ENCODE assay signal across 29 cellular contexts in genomic region chr17:38910325-38910724, GRCh38. TPM values are rescaled to one million over a fixed set of nuclear protein-coding genes. Genes with fewer than 3 reads are reported as not detected.
DNase-seq lines count a peak whose midpoint lies in the region; ATAC-seq, FAIRE-seq and TF ChIP-seq lines count a peak whose summit lies in the region.
"Had no signal": no experiment of that assay in that cellular context is flagged by ENCODE, and none has a peak within 500 bp of the region (broad histone marks: within the 10 kb centered on the region; RNA-seq: fewer than 3 reads in every experiment).

No MANE protein-coding gene starts in this region.

- H3K9ac ChIP-seq in HepG2 (ENCODE audit: insufficient read depth, low read depth, low read length) (no peak overlapping the region), K562 (ENCODE audit: insufficient read depth in 1 of 2, low read depth in 2 of 2, low read length in 2 of 2) (no peak overlapping the region)
- H3K9ac ChIP-seq: SK-N-SH had no signal

- no peak for TF ChIP-seq CTCF in right lobe of liver (IDR thresholded peaks at IDR 0.05)
- TF ChIP-seq CTCF in HepG2 (CRISPR knock-in tag; IDR thresholded peaks at IDR 0.05): no peak
- no peak for TF ChIP-seq CTCF in K562 (IDR thresholded peaks at IDR 0.05 in 2 of 3, conservative IDR thresholded peaks at IDR 0.05 in 1 of 3; ENCODE audit: insufficient read depth in 2 of 3, low read depth in 1 of 3, low read length in 3 of 3)
- TF ChIP-seq CTCF in uterus (IDR thresholded peaks at IDR 0.05): no peak

- H3K79me2 ChIP-seq in HepG2 (ENCODE audit: insufficient read depth, low read length) (peaks cover 3% of the 10 kb centered on the region), K562 (ENCODE audit: control insufficient read depth, insufficient read depth, low read length) (peaks cover 8% of the 10 kb centered on the region; the same call in 1 of the 3 replicates)

- TF ChIP-seq RAD21 in HepG2 (CRISPR knock-in tag; IDR thresholded peaks at IDR 0.05) (no peak), K562 (CRISPR knock-in tag; conservative IDR thresholded peaks at IDR 0.05 in 1 of 2, IDR thresholded peaks at IDR 0.05 in 1 of 2) (no peak)

- no peak for ATAC-seq in right lobe of liver
- no peak for ATAC-seq in HepG2
- ATAC-seq in K562: no peak
- ATAC-seq in HG02610 (IDR thresholded peaks at IDR 0.05; ENCODE audit: unreplicated experiment): no peak
- ATAC-seq: pancreas; right cardiac atrium; stimulated activated naive CD8-positive, alpha-beta T cell treated with anti-CD3 and anti-CD28 coated beads, Interleukin-15, amount 100 ng/mL, for 72 hours had no signal

- H2AFZ ChIP-seq in HepG2 (ENCODE audit: low read length): no peak overlapping the region
- H2AFZ ChIP-seq in K562 (ENCODE audit: low read depth, low read length): no peak overlapping the region

- H4K20me1 ChIP-seq in HepG2 (ENCODE audit: insufficient read depth, low read length) (peaks cover 11% of the 10 kb centered on the region), K562 (replicated peaks; ENCODE audit: control insufficient read depth, insufficient read depth, low read length) (peaks cover 11% of the 10 kb centered on the region; the same call in 1 of the 2 replicates)

- TF ChIP-seq EP300 in HepG2 (IDR thresholded peaks at IDR 0.05; ENCODE audit: low read depth in 2 of 2, low read length in 2 of 2) (no peak), HepG2 (CRISPR knock-in tag; IDR thresholded peaks at IDR 0.05; ENCODE audit: borderline replicate concordance) (no peak), K562 (IDR thresholded peaks at IDR 0.05; ENCODE audit: low read length) (no peak)

- H3K4me1 ChIP-seq in right lobe of liver: peaks cover 0 to 40% (median 21%) of the 10 kb centered on the region in 4 donors
- H3K4me1 ChIP-seq in HepG2 (ENCODE audit: insufficient read depth, low read length): peaks cover 25% of the 10 kb centered on the region
- H3K4me1 ChIP-seq in K562 (replicated peaks in 1 of 2; ENCODE audit: control insufficient read depth in 2 of 2, insufficient read depth in 2 of 2, low read length in 2 of 2): peaks cover 0 to 20% of the 10 kb centered on the region in 2 experiments; a peak in 1 of 5 replicates
- peaks cover 6 to 18% of the 10 kb centered on the region in 2 donors for H3K4me1 ChIP-seq in uterus

- BruUV-seq in HepG2 (replicated peaks; lab: Mats Ljungman, UMichigan) (no TSS peak), K562 (replicated peaks; lab: Mats Ljungman, UMichigan) (no TSS peak)

- DNase-seq in right lobe of liver (peak; percentile 6 to 26 (median 21)), HepG2 (ENCODE audit: low spot score) (no peak), K562 (ENCODE audit: extremely low read depth in 1 of 4, low spot score in 3 of 4) (peak in 1 of 4 experiments; percentile 30), mesenteric fat pad (ENCODE audit: low spot score) (peak; percentile 33), uterus (peak; percentile 1 to 9), DMS153 treated with DMSO at 0.1 percent for 48 hours (lab: John Stamatoyannopoulos, UW; ENCODE audit: unreplicated experiment) (no peak), SHP77 treated with DMSO at 0.1 percent for 48 hours (lab: John Stamatoyannopoulos, UW) (no peak)
- DNase-seq: activated CD4-positive, alpha-beta T cell treated with anti-CD3 and anti-CD28 coated beads, Interleukin-2, amount 10 ng/mL, durations not matched to agents 24 days and 14 days; amniotic stem cell; Calu3; IMR-90; mesendoderm; naive B cell; NCI-H1092; NCI-H1930; NCI-H226; NCI-H748 treated with DMSO at 0.1 percent for 48 hours; SK-N-SH; stimulated activated naive CD8-positive, alpha-beta T cell treated with anti-CD3 and anti-CD28 coated beads, Interleukin-15, amount 100 ng/mL, for 72 hours; T-helper 2 cell had no signal

- CTCF ChIA-PET in HepG2 (lab: Yijun Ruan, JAX; ENCODE audit: low intra/inter-chr PET ratio, low total read pairs): no interaction called here
- CTCF ChIA-PET in K562 (lab: Yijun Ruan, JAX; ENCODE audit: low intra/inter-chr PET ratio): no interaction called here

- in situ Hi-C loops in HepG2 (cut with HindIII; ENCODE audit: extremely low pct_ligation_motif_present, low pct_unique_long_range_greater_than_20kb) (no loop called here), K562 (cut with MboI) (no loop called here)

- H3K27me3 ChIP-seq in right lobe of liver (no peaks in the 10 kb centered on the region), HepG2 (ENCODE audit: control insufficient read depth in 1 of 2, insufficient read depth in 2 of 2, low read length in 2 of 2) (no peaks in the 10 kb centered on the region), K562 (ENCODE audit: control insufficient read depth in 2 of 2, insufficient read depth in 2 of 2, low read length in 2 of 2) (no peaks in the 10 kb centered on the region), uterus (no peaks in the 10 kb centered on the region)
- H3K27me3 ChIP-seq: BLaER1 treated with 17β-estradiol and CSF1 and Interleukin-3, amounts not matched to agents 10 nM and 100 nM; pancreas; tibial nerve had no signal

- H3K9me3 ChIP-seq in right lobe of liver (no peaks in the 10 kb centered on the region), HepG2 (ENCODE audit: low read length) (no peaks in the 10 kb centered on the region), K562 (replicated peaks; ENCODE audit: control insufficient read depth, insufficient read depth, low read depth, low read length) (no peaks in the 10 kb centered on the region), uterus (no peaks in the 10 kb centered on the region)
- H3K9me3 ChIP-seq: BLaER1 treated with 17β-estradiol and CSF1 and Interleukin-3, amounts not matched to agents 10 nM and 100 nM; pancreas; SK-N-SH; tibial nerve had no signal

- H3K4me2 ChIP-seq in HepG2 (ENCODE audit: low read depth, low read length) (no peak overlapping the region), K562 (ENCODE audit: insufficient read depth, low read length) (no peak overlapping the region)
- H3K4me2 ChIP-seq: SK-N-SH had no signal

- intact Hi-C loops in right lobe of liver (cut with DNase I): no loop called here
- intact Hi-C loops in HepG2 (cut with micrococcal nuclease; ENCODE audit: unreplicated experiment): loop anchor here (10.0 kb wide), 1 partner anchor 244 kb away; the partner anchor contains the start of gene PLXDC1
- intact Hi-C loops in K562 (cut with micrococcal nuclease): no loop called here
- intact Hi-C loops in uterus (cut with DNase I; ENCODE audit: low total_unique reads): no loop called here

- POLR2A ChIA-PET in HepG2 (lab: Yijun Ruan, JAX): interaction anchor here (1.4 kb wide), 1 partner anchor 39 kb away, joined by 5 read pairs; no protein-coding TSS in a partner anchor
- POLR2A ChIA-PET in K562 (lab: Yijun Ruan, JAX): interaction anchor here (0.6 to 0.9 kb wide), 3 partner anchors 12 to 249 kb away, joined by 3 read pairs; no protein-coding TSS in a partner anchor

- H3K4me3 ChIP-seq in right lobe of liver (no peak overlapping the region), HepG2 (replicated peaks in 1 of 3; ENCODE audit: insufficient read depth in 1 of 3, low read depth in 2 of 3, low read length in 3 of 3) (no peak overlapping the region), K562 (no peak overlapping the region), uterus (no peak overlapping the region)
- H3K4me3 ChIP-seq: BLaER1 treated with 17β-estradiol and CSF1 and Interleukin-3, amounts not matched to agents 10 nM and 100 nM; pancreas; tibial nerve had no signal

- H3K9me1 ChIP-seq in K562 (ENCODE audit: control insufficient read depth, insufficient read depth, low read length): no peaks in the 10 kb centered on the region

- H3K36me3 ChIP-seq in right lobe of liver: peaks cover 0 to 21% (median 7%) of the 10 kb centered on the region in 4 donors
- H3K36me3 ChIP-seq in HepG2 (replicated peaks in 1 of 2; ENCODE audit: control insufficient read depth in 1 of 2, insufficient read depth in 2 of 2, low read length in 2 of 2): peaks cover 41 to 72% of the 10 kb centered on the region in 2 experiments; a peak in 4 of 5 replicates
- peaks cover 74% of the 10 kb centered on the region; the same call in 2 of the 3 replicates for H3K36me3 ChIP-seq in K562 (ENCODE audit: control insufficient read depth, insufficient read depth, low read length)
- H3K36me3 ChIP-seq in uterus: no peaks in the 10 kb centered on the region

- WGBS in right lobe of liver (ENCODE audit: insufficient coverage, low coverage, low lambda C conversion rate, missing lambda C conversion rate): 72% methylated on average over 5 of the region's 5 CpGs
- WGBS in HepG2 (ENCODE audit: low lambda C conversion rate): 97% methylated on average over 5 of the region's 5 CpGs
- 77% methylated on average over 5 of the region's 5 CpGs for WGBS in K562 (ENCODE audit: insufficient coverage, low coverage, missing lambda C conversion rate)

- no peak for FAIRE-seq in HepG2 (lab: Jason Lieb, UNC)
- FAIRE-seq in K562 (lab: Jason Lieb, UNC): no peak
- FAIRE-seq: GM12891, H54, pancreas had no signal

- no peak overlapping the region for H3K27ac ChIP-seq in right lobe of liver
- no peak overlapping the region for H3K27ac ChIP-seq in HepG2 (ENCODE audit: extremely low read length, insufficient read depth, low read length)
- H3K27ac ChIP-seq in K562 (ENCODE audit: extremely low read depth, low read depth, low read length): no peak overlapping the region
- no peak overlapping the region for H3K27ac ChIP-seq in uterus
- H3K27ac ChIP-seq: pancreas had no signal

- TF ChIP-seq POLR2A in right lobe of liver (IDR thresholded peaks at IDR 0.05) (no peak), HepG2 (IDR thresholded peaks at IDR 0.05; ENCODE audit: insufficient read depth in 1 of 2, low read depth in 2 of 2, low read length in 2 of 2) (no peak), K562 (conservative IDR thresholded peaks at IDR 0.05) (no peak), uterus (IDR thresholded peaks at IDR 0.05) (no peak)

RNA-seq across cellular contexts. Expression of gene LASP1, which starts 40.5 kb away (rescaled TPM):
- total RNA-seq in right lobe of liver (100 to 1,000 TPM in 2 of 6 experiments, 10 to 100 TPM in 4; 52.2 to 124 (median 84.8) TPM), HepG2 (2016; rRNA removed; fragmentation: Illumina TruSeq; extraction: Trizol) (97.0 and 110 TPM in 2 replicates), K562 (2014; rRNA removed) (48.5 and 49.0 TPM in 2 replicates), K562 (2014; rRNA removed; fragmentation: Illumina TruSeq; extraction: Trizol) (35.1 and 38.8 TPM in 2 replicates), K562 (2015; rRNA removed; fragmentation: Illumina TruSeq; extraction: Trizol) (55.3 and 58.7 TPM in 2 replicates), K562 (2021) (112 and 125 TPM in 2 replicates), mesenteric fat pad (172 TPM), uterus (100 to 1,000 TPM in 1 of 4 donors, 10 to 100 TPM in 3; 21.2 to 119 (median 58.2) TPM)
- total RNA-seq in HepG2 (2016; cell fraction: cytosol; rRNA removed; fragmentation: Illumina TruSeq; extraction: Trizol; ENCODE audit: low read depth): 9.8 and 10.1 TPM in 2 replicates
- 92.3 and 97.2 TPM in 2 replicates for total RNA-seq in HepG2 (2016; cell fraction: insoluble cytoplasmic fraction; rRNA removed; fragmentation: Illumina TruSeq; extraction: Trizol)
- 38.1 and 38.7 TPM in 2 replicates for total RNA-seq in HepG2 (2016; cell fraction: membrane; rRNA removed; fragmentation: Illumina TruSeq; extraction: Trizol)
- 62.5 and 68.5 TPM in 2 replicates for total RNA-seq in HepG2 (2016; cell fraction: nucleus; rRNA removed; fragmentation: Illumina TruSeq; extraction: Trizol)
- polyA plus RNA-seq in HepG2 (2011; rRNA removed) (70.1 and 80.4 TPM in 2 replicates), K562 (2011; rRNA removed) (45.9 and 62.1 TPM in 2 replicates), K562 (2014; fragmentation: Illumina TruSeq; extraction: Trizol) (95.7 and 104 TPM in 2 replicates), K562 (2014; fragmentation: Nextera tagmentation; extraction: Ambion mirVana) (10 to 100 TPM; 23.0 to 23.6 TPM), K562 (2014; rRNA removed) (69.1 and 78.2 TPM in 2 replicates)
- polyA plus RNA-seq in HepG2 (2011; cell fraction: cytosol; rRNA removed): 81.9 and 127 TPM in 2 replicates
- 107 and 129 TPM in 2 replicates for polyA plus RNA-seq in HepG2 (2011; cell fraction: nucleus; rRNA removed)
- polyA plus RNA-seq in HepG2 (2012): 82.2 and 85.9 TPM in 2 replicates
- polyA plus RNA-seq in HepG2 (2016; cell fraction: cytosol; fragmentation: Illumina TruSeq; extraction: Trizol; ENCODE audit: low read depth): 7.2 and 8.1 TPM in 2 replicates
- polyA plus RNA-seq in HepG2 (2016; cell fraction: insoluble cytoplasmic fraction; fragmentation: Illumina TruSeq; extraction: Trizol; ENCODE audit: low read depth): 138 and 161 TPM in 2 replicates
- 25.1 and 28.1 TPM in 2 replicates for polyA plus RNA-seq in HepG2 (2016; cell fraction: membrane; fragmentation: Illumina TruSeq; extraction: Trizol; ENCODE audit: low read depth)
- polyA plus RNA-seq in HepG2 (2016; cell fraction: nucleus; fragmentation: Illumina TruSeq; extraction: Trizol; ENCODE audit: insufficient read depth, low read depth): 109 and 113 TPM in 2 replicates
- polyA minus RNA-seq in HepG2 (2011; rRNA and poly(A)+ RNA removed; ENCODE audit: low replicate concordance): 136 and 189 TPM in 2 replicates
- 107 and 130 TPM in 2 replicates for polyA minus RNA-seq in HepG2 (2011; cell fraction: cytosol; rRNA and poly(A)+ RNA removed)
- polyA minus RNA-seq in HepG2 (2011; cell fraction: nucleus; rRNA and poly(A)+ RNA removed): 49.2 and 50.4 TPM in 2 replicates
- total RNA-seq in K562 (2011; cell fraction: chromatin; rRNA removed; ENCODE audit: low replicate concordance): 56.3 and 141 TPM in 2 replicates
- 52.5 and 72.2 TPM in 2 replicates for total RNA-seq in K562 (2011; cell fraction: nucleolus; rRNA removed)
- total RNA-seq in K562 (2011; cell fraction: nucleoplasm; rRNA removed): 56.8 and 72.4 TPM in 2 replicates
- polyA plus RNA-seq in K562 (2011; cell fraction: cytosol; rRNA removed): 58.9 and 166 TPM in 2 replicates
- 25.9 and 52.6 TPM in 2 replicates for polyA plus RNA-seq in K562 (2011; cell fraction: nucleus; rRNA removed)
- polyA plus RNA-seq in K562 (2012): 110 and 126 TPM in 2 replicates
- 48.3 and 89.0 TPM in 2 replicates for polyA minus RNA-seq in K562 (2011; rRNA and poly(A)+ RNA removed)
- 56.3 and 79.0 TPM in 2 replicates for polyA minus RNA-seq in K562 (2011; cell fraction: cytosol; rRNA and poly(A)+ RNA removed)
- 20.1 and 22.1 TPM in 2 replicates for polyA minus RNA-seq in K562 (2011; cell fraction: nucleus; rRNA and poly(A)+ RNA removed)

RNA-seq across cellular contexts. Expression of gene RPL23, which starts 56.8 kb away (rescaled TPM):
- total RNA-seq in right lobe of liver (100 to 1,000 TPM; 389 to 609 (median 436) TPM), HepG2 (2016; rRNA removed; fragmentation: Illumina TruSeq; extraction: Trizol) (2,790 and 3,298 TPM in 2 replicates), K562 (2014; rRNA removed) (2,281 and 2,332 TPM in 2 replicates), K562 (2014; rRNA removed; fragmentation: Illumina TruSeq; extraction: Trizol) (3,218 and 3,389 TPM in 2 replicates), K562 (2015; rRNA removed; fragmentation: Illumina TruSeq; extraction: Trizol) (2,524 and 2,706 TPM in 2 replicates), K562 (2021) (1,745 and 1,985 TPM in 2 replicates), mesenteric fat pad (1,395 TPM), uterus (1,000 to 10,000 TPM; 1,418 to 5,044 (median 2,630) TPM)
- total RNA-seq in HepG2 (2016; cell fraction: cytosol; rRNA removed; fragmentation: Illumina TruSeq; extraction: Trizol; ENCODE audit: low read depth): 4,051 and 4,588 TPM in 2 replicates
- total RNA-seq in HepG2 (2016; cell fraction: insoluble cytoplasmic fraction; rRNA removed; fragmentation: Illumina TruSeq; extraction: Trizol): 2,655 and 3,446 TPM in 2 replicates
- 6,899 and 6,901 TPM in 2 replicates for total RNA-seq in HepG2 (2016; cell fraction: membrane; rRNA removed; fragmentation: Illumina TruSeq; extraction: Trizol)
- total RNA-seq in HepG2 (2016; cell fraction: nucleus; rRNA removed; fragmentation: Illumina TruSeq; extraction: Trizol): 995 and 1,125 TPM in 2 replicates
- polyA plus RNA-seq in HepG2 (2011; rRNA removed) (4,288 and 4,860 TPM in 2 replicates), K562 (2011; rRNA removed) (1,779 and 3,096 TPM in 2 replicates), K562 (2014; fragmentation: Illumina TruSeq; extraction: Trizol) (3,156 and 3,487 TPM in 2 replicates), K562 (2014; fragmentation: Nextera tagmentation; extraction: Ambion mirVana) (1,000 to 10,000 TPM; 2,598 to 3,667 TPM), K562 (2014; rRNA removed) (3,128 and 3,158 TPM in 2 replicates)
- 4,164 and 5,084 TPM in 2 replicates for polyA plus RNA-seq in HepG2 (2011; cell fraction: cytosol; rRNA removed)
- polyA plus RNA-seq in HepG2 (2011; cell fraction: nucleus; rRNA removed): 680 and 915 TPM in 2 replicates
- 4,457 and 5,527 TPM in 2 replicates for polyA plus RNA-seq in HepG2 (2012)
- 5,325 and 6,272 TPM in 2 replicates for polyA plus RNA-seq in HepG2 (2016; cell fraction: cytosol; fragmentation: Illumina TruSeq; extraction: Trizol; ENCODE audit: low read depth)
- 3,877 and 3,973 TPM in 2 replicates for polyA plus RNA-seq in HepG2 (2016; cell fraction: insoluble cytoplasmic fraction; fragmentation: Illumina TruSeq; extraction: Trizol; ENCODE audit: low read depth)
- polyA plus RNA-seq in HepG2 (2016; cell fraction: membrane; fragmentation: Illumina TruSeq; extraction: Trizol; ENCODE audit: low read depth): 7,669 and 7,726 TPM in 2 replicates
- 2,046 and 2,062 TPM in 2 replicates for polyA plus RNA-seq in HepG2 (2016; cell fraction: nucleus; fragmentation: Illumina TruSeq; extraction: Trizol; ENCODE audit: insufficient read depth, low read depth)
- 223 and 322 TPM in 2 replicates for polyA minus RNA-seq in HepG2 (2011; rRNA and poly(A)+ RNA removed; ENCODE audit: low replicate concordance)
- polyA minus RNA-seq in HepG2 (2011; cell fraction: cytosol; rRNA and poly(A)+ RNA removed): 1,056 and 1,226 TPM in 2 replicates
- 292 and 362 TPM in 2 replicates for polyA minus RNA-seq in HepG2 (2011; cell fraction: nucleus; rRNA and poly(A)+ RNA removed)
- 370 and 391 TPM in 2 replicates for total RNA-seq in K562 (2011; cell fraction: chromatin; rRNA removed; ENCODE audit: low replicate concordance)
- total RNA-seq in K562 (2011; cell fraction: nucleolus; rRNA removed): 317 and 380 TPM in 2 replicates
- total RNA-seq in K562 (2011; cell fraction: nucleoplasm; rRNA removed): 567 and 894 TPM in 2 replicates
- polyA plus RNA-seq in K562 (2011; cell fraction: cytosol; rRNA removed): 1,009 and 1,561 TPM in 2 replicates
- 519 and 810 TPM in 2 replicates for polyA plus RNA-seq in K562 (2011; cell fraction: nucleus; rRNA removed)
- polyA plus RNA-seq in K562 (2012): 2,980 and 3,135 TPM in 2 replicates
- 1,069 and 1,345 TPM in 2 replicates for polyA minus RNA-seq in K562 (2011; rRNA and poly(A)+ RNA removed)
- 644 and 904 TPM in 2 replicates for polyA minus RNA-seq in K562 (2011; cell fraction: cytosol; rRNA and poly(A)+ RNA removed)
- polyA minus RNA-seq in K562 (2011; cell fraction: nucleus; rRNA and poly(A)+ RNA removed): 127 and 195 TPM in 2 replicates

RNA-seq across cellular contexts. Expression of gene FBXO47, which starts 56.9 kb away (rescaled TPM):
- total RNA-seq in right lobe of liver: not detected
- not detected in 2 replicates for total RNA-seq in HepG2 (2016; rRNA removed; fragmentation: Illumina TruSeq; extraction: Trizol)
- total RNA-seq in HepG2 (2016; cell fraction: cytosol; rRNA removed; fragmentation: Illumina TruSeq; extraction: Trizol; ENCODE audit: low read depth): not detected in 2 replicates
- not detected in 2 replicates for total RNA-seq in HepG2 (2016; cell fraction: insoluble cytoplasmic fraction; rRNA removed; fragmentation: Illumina TruSeq; extraction: Trizol)
- total RNA-seq in HepG2 (2016; cell fraction: membrane; rRNA removed; fragmentation: Illumina TruSeq; extraction: Trizol): not detected in 2 replicates
- total RNA-seq in HepG2 (2016; cell fraction: nucleus; rRNA removed; fragmentation: Illumina TruSeq; extraction: Trizol): not detected in 2 replicates
- not detected in 2 replicates for polyA plus RNA-seq in HepG2 (2011; rRNA removed)
- not detected in 2 replicates for polyA plus RNA-seq in HepG2 (2011; cell fraction: cytosol; rRNA removed)
- polyA plus RNA-seq in HepG2 (2011; cell fraction: nucleus; rRNA removed): not detected in 2 replicates
- not detected in 2 replicates for polyA plus RNA-seq in HepG2 (2012)
- not detected in 2 replicates for polyA plus RNA-seq in HepG2 (2016; cell fraction: cytosol; fragmentation: Illumina TruSeq; extraction: Trizol; ENCODE audit: low read depth)
- not detected in 2 replicates for polyA plus RNA-seq in HepG2 (2016; cell fraction: insoluble cytoplasmic fraction; fragmentation: Illumina TruSeq; extraction: Trizol; ENCODE audit: low read depth)
- not detected in 2 replicates for polyA plus RNA-seq in HepG2 (2016; cell fraction: membrane; fragmentation: Illumina TruSeq; extraction: Trizol; ENCODE audit: low read depth)
- not detected in 2 replicates for polyA plus RNA-seq in HepG2 (2016; cell fraction: nucleus; fragmentation: Illumina TruSeq; extraction: Trizol; ENCODE audit: insufficient read depth, low read depth)
- polyA minus RNA-seq in HepG2 (2011; rRNA and poly(A)+ RNA removed; ENCODE audit: low replicate concordance): not detected in 2 replicates
- not detected in 2 replicates for polyA minus RNA-seq in HepG2 (2011; cell fraction: cytosol; rRNA and poly(A)+ RNA removed)
- polyA minus RNA-seq in HepG2 (2011; cell fraction: nucleus; rRNA and poly(A)+ RNA removed): not detected in 2 replicates
- not detected in 2 replicates for total RNA-seq in K562 (2011; cell fraction: chromatin; rRNA removed; ENCODE audit: low replicate concordance)
- not detected in 2 replicates for total RNA-seq in K562 (2011; cell fraction: nucleolus; rRNA removed)
- not detected in 2 replicates for total RNA-seq in K562 (2011; cell fraction: nucleoplasm; rRNA removed)
- total RNA-seq in K562 (2014; rRNA removed): not detected in 2 replicates
- not detected in 2 replicates for total RNA-seq in K562 (2014; rRNA removed; fragmentation: Illumina TruSeq; extraction: Trizol)
- total RNA-seq in K562 (2015; rRNA removed; fragmentation: Illumina TruSeq; extraction: Trizol): not detected in 2 replicates
- not detected in 2 replicates for total RNA-seq in K562 (2021)
- not detected in 2 replicates for polyA plus RNA-seq in K562 (2011; rRNA removed)
- polyA plus RNA-seq in K562 (2011; cell fraction: cytosol; rRNA removed): not detected in 2 replicates
- polyA plus RNA-seq in K562 (2011; cell fraction: nucleus; rRNA removed): not detected in 2 replicates
- polyA plus RNA-seq in K562 (2012): not detected in 2 replicates
- polyA plus RNA-seq in K562 (2014; fragmentation: Illumina TruSeq; extraction: Trizol): not detected in 2 replicates
- not detected for polyA plus RNA-seq in K562 (2014; fragmentation: Nextera tagmentation; extraction: Ambion mirVana)
- polyA plus RNA-seq in K562 (2014; rRNA removed): not detected in 2 replicates
- not detected in 2 replicates for polyA minus RNA-seq in K562 (2011; rRNA and poly(A)+ RNA removed)
- polyA minus RNA-seq in K562 (2011; cell fraction: cytosol; rRNA and poly(A)+ RNA removed): not detected in 2 replicates
- polyA minus RNA-seq in K562 (2011; cell fraction: nucleus; rRNA and poly(A)+ RNA removed): not detected in 2 replicates
- total RNA-seq in mesenteric fat pad: not detected
- under 1 TPM in 1 of 4 donors, not detected in 3; 0.14 TPM for total RNA-seq in uterus
- total RNA-seq: Calu3, right cardiac atrium, RPMI7951, tibial nerve had no signal
- polyA plus RNA-seq: AG04450, IMR-90, pancreas, right cardiac atrium, SK-N-SH had no signal

Comparison
In these comparisons a context has a peak if more than half of its experiments do, and no peak if none do; other contexts are left out.
1. DNase-seq: peak in right lobe of liver (3 of 3), mesenteric fat pad (single experiment) and uterus (2 of 2); none in HepG2 (single experiment), DMS153 treated with DMSO at 0.1 percent for 48 hours (single experiment) and SHP77 treated with DMSO at 0.1 percent for 48 hours (single experiment).